ENCODE assay signal across 1 cellular context in the genomic region with DNA sequence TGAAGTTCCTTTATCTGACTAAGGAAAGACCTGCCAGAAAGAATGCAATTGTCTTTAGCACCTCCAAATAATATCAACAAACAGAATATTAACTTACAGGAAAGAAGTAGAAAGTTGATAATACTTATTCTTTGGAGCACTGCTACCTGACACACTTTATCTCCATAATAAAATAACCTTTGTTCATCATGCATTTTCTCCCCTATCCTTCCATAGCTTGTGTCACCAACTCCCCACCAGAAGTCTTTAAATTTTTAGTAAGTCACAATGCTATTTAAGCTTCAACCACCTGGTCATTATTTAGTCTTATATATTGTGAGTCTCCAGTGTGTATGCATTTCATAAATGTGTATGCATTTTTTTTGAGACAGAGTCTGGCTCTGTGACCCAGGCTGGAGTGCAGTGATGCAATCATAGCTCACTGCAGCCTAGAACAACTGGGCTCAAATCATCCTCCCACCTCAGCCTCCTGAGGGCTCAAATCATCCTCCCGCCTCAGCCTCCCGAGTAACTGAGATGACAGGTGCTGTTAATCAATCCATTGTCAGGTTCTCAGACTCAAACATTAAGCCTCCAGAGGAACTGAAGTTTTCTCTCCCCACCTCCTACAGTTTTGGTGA.
TF ChIP-seq lines count a peak whose summit lies in the region.

No MANE protein-coding gene starts in this region.

TF ChIP-seq in K562, 482 proteins besides CTCF, POLR2A, EP300 and RAD21:
- no peak for TF ChIP-seq U2AF1 (optimal IDR thresholded peaks at IDR 0.05; ENCODE audit: low read depth, low read length)
- no peak for TF ChIP-seq EP400 (IDR thresholded peaks at IDR 0.05)
- no peak for TF ChIP-seq ZNF717 (CRISPR knock-in tag; IDR thresholded peaks at IDR 0.05)
- TF ChIP-seq CCNT2 (IDR thresholded peaks at IDR 0.05; ENCODE audit: borderline replicate concordance, extremely low read depth, insufficient read length, low read depth, low read length) = no peak
- TF ChIP-seq MEIS2 (IDR thresholded peaks at IDR 0.05; ENCODE audit: partially characterized antibody) = peak; percentile 86
- TF ChIP-seq ZBTB17 (CRISPR knock-in tag; IDR thresholded peaks at IDR 0.05) = no peak
- TF ChIP-seq, protein P1, sequence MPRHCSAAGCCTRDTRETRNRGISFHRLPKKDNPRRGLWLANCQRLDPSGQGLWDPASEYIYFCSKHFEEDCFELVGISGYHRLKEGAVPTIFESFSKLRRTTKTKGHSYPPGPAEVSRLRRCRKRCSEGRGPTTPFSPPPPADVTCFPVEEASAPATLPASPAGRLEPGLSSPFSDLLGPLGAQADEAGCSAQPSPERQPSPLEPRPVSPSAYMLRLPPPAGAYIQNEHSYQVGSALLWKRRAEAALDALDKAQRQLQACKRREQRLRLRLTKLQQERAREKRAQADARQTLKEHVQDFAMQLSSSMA (CRISPR knock-in tag; IDR thresholded peaks at IDR 0.05) = no peak
- TF ChIP-seq, protein P2, sequence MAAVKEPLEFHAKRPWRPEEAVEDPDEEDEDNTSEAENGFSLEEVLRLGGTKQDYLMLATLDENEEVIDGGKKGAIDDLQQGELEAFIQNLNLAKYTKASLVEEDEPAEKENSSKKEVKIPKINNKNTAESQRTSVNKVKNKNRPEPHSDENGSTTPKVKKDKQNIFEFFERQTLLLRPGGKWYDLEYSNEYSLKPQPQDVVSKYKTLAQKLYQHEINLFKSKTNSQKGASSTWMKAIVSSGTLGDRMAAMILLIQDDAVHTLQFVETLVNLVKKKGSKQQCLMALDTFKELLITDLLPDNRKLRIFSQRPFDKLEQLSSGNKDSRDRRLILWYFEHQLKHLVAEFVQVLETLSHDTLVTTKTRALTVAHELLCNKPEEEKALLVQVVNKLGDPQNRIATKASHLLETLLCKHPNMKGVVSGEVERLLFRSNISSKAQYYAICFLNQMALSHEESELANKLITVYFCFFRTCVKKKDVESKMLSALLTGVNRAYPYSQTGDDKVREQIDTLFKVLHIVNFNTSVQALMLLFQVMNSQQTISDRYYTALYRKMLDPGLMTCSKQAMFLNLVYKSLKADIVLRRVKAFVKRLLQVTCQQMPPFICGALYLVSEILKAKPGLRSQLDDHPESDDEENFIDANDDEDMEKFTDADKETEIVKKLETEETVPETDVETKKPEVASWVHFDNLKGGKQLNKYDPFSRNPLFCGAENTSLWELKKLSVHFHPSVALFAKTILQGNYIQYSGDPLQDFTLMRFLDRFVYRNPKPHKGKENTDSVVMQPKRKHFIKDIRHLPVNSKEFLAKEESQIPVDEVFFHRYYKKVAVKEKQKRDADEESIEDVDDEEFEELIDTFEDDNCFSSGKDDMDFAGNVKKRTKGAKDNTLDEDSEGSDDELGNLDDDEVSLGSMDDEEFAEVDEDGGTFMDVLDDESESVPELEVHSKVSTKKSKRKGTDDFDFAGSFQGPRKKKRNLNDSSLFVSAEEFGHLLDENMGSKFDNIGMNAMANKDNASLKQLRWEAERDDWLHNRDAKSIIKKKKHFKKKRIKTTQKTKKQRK (IDR thresholded peaks at IDR 0.05; ENCODE audit: borderline replicate concordance, low read depth, low read length) = no peak
- peak; percentile 52 for TF ChIP-seq RBM25 (IDR thresholded peaks at IDR 0.05; ENCODE audit: low read depth, low read length, severe bottlenecking)
- TF ChIP-seq, protein P3, sequence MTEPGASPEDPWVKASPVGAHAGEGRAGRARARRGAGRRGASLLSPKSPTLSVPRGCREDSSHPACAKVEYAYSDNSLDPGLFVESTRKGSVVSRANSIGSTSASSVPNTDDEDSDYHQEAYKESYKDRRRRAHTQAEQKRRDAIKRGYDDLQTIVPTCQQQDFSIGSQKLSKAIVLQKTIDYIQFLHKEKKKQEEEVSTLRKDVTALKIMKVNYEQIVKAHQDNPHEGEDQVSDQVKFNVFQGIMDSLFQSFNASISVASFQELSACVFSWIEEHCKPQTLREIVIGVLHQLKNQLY (CRISPR knock-in tag; conservative IDR thresholded peaks at IDR 0.05) = no peak
- TF ChIP-seq GABPB1 (CRISPR knock-in tag; IDR thresholded peaks at IDR 0.05) = no peak
- no peak for TF ChIP-seq ZNF212 (CRISPR knock-in tag; IDR thresholded peaks at IDR 0.05)
- TF ChIP-seq, protein P4, sequence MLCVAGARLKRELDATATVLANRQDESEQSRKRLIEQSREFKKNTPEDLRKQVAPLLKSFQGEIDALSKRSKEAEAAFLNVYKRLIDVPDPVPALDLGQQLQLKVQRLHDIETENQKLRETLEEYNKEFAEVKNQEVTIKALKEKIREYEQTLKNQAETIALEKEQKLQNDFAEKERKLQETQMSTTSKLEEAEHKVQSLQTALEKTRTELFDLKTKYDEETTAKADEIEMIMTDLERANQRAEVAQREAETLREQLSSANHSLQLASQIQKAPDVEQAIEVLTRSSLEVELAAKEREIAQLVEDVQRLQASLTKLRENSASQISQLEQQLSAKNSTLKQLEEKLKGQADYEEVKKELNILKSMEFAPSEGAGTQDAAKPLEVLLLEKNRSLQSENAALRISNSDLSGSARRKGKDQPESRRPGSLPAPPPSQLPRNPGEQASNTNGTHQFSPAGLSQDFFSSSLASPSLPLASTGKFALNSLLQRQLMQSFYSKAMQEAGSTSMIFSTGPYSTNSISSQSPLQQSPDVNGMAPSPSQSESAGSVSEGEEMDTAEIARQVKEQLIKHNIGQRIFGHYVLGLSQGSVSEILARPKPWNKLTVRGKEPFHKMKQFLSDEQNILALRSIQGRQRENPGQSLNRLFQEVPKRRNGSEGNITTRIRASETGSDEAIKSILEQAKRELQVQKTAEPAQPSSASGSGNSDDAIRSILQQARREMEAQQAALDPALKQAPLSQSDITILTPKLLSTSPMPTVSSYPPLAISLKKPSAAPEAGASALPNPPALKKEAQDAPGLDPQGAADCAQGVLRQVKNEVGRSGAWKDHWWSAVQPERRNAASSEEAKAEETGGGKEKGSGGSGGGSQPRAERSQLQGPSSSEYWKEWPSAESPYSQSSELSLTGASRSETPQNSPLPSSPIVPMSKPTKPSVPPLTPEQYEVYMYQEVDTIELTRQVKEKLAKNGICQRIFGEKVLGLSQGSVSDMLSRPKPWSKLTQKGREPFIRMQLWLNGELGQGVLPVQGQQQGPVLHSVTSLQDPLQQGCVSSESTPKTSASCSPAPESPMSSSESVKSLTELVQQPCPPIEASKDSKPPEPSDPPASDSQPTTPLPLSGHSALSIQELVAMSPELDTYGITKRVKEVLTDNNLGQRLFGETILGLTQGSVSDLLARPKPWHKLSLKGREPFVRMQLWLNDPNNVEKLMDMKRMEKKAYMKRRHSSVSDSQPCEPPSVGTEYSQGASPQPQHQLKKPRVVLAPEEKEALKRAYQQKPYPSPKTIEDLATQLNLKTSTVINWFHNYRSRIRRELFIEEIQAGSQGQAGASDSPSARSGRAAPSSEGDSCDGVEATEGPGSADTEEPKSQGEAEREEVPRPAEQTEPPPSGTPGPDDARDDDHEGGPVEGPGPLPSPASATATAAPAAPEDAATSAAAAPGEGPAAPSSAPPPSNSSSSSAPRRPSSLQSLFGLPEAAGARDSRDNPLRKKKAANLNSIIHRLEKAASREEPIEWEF (CRISPR knock-in tag; IDR thresholded peaks at IDR 0.05) = no peak
- TF ChIP-seq CBX5 (IDR thresholded peaks at IDR 0.05; ENCODE audit: borderline replicate concordance, low read depth) = no peak
- TF ChIP-seq, protein P5, sequence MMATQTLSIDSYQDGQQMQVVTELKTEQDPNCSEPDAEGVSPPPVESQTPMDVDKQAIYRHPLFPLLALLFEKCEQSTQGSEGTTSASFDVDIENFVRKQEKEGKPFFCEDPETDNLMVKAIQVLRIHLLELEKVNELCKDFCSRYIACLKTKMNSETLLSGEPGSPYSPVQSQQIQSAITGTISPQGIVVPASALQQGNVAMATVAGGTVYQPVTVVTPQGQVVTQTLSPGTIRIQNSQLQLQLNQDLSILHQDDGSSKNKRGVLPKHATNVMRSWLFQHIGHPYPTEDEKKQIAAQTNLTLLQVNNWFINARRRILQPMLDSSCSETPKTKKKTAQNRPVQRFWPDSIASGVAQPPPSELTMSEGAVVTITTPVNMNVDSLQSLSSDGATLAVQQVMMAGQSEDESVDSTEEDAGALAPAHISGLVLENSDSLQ (IDR thresholded peaks at IDR 0.05) = 0 out of 2 replicates have a peak, but pooled peaks have one; percentile 26
- TF ChIP-seq, protein P6, sequence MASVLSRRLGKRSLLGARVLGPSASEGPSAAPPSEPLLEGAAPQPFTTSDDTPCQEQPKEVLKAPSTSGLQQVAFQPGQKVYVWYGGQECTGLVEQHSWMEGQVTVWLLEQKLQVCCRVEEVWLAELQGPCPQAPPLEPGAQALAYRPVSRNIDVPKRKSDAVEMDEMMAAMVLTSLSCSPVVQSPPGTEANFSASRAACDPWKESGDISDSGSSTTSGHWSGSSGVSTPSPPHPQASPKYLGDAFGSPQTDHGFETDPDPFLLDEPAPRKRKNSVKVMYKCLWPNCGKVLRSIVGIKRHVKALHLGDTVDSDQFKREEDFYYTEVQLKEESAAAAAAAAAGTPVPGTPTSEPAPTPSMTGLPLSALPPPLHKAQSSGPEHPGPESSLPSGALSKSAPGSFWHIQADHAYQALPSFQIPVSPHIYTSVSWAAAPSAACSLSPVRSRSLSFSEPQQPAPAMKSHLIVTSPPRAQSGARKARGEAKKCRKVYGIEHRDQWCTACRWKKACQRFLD (CRISPR knock-in tag; IDR thresholded peaks at IDR 0.05) = no peak
- TF ChIP-seq E2F3 (CRISPR knock-in tag; IDR thresholded peaks at IDR 0.05) = no peak
- no peak for TF ChIP-seq CBFB (CRISPR knock-in tag; IDR thresholded peaks at IDR 0.05)
- TF ChIP-seq CEBPG (CRISPR knock-in tag; IDR thresholded peaks at IDR 0.05) = peak; percentile 76
- peak; percentile 20 to 42; a peak in 1 of 4 replicates for TF ChIP-seq CEBPG (tag; conservative IDR thresholded peaks at IDR 0.05 in 1 of 2, IDR thresholded peaks at IDR 0.05 in 1 of 2)
- no peak for TF ChIP-seq HOXB6 (CRISPR knock-in tag; IDR thresholded peaks at IDR 0.05; ENCODE audit: borderline replicate concordance)
- TF ChIP-seq, protein P7, sequence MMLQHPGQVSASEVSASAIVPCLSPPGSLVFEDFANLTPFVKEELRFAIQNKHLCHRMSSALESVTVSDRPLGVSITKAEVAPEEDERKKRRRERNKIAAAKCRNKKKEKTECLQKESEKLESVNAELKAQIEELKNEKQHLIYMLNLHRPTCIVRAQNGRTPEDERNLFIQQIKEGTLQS (IDR thresholded peaks at IDR 0.05) = peak; percentile 81
- TF ChIP-seq, protein P7 (CRISPR knock-in tag; conservative IDR thresholded peaks at IDR 0.05) = no peak
- no peak for TF ChIP-seq HNRNPH1 (optimal IDR thresholded peaks at IDR 0.05; ENCODE audit: low read depth, low read length)
- TF ChIP-seq, protein P8, sequence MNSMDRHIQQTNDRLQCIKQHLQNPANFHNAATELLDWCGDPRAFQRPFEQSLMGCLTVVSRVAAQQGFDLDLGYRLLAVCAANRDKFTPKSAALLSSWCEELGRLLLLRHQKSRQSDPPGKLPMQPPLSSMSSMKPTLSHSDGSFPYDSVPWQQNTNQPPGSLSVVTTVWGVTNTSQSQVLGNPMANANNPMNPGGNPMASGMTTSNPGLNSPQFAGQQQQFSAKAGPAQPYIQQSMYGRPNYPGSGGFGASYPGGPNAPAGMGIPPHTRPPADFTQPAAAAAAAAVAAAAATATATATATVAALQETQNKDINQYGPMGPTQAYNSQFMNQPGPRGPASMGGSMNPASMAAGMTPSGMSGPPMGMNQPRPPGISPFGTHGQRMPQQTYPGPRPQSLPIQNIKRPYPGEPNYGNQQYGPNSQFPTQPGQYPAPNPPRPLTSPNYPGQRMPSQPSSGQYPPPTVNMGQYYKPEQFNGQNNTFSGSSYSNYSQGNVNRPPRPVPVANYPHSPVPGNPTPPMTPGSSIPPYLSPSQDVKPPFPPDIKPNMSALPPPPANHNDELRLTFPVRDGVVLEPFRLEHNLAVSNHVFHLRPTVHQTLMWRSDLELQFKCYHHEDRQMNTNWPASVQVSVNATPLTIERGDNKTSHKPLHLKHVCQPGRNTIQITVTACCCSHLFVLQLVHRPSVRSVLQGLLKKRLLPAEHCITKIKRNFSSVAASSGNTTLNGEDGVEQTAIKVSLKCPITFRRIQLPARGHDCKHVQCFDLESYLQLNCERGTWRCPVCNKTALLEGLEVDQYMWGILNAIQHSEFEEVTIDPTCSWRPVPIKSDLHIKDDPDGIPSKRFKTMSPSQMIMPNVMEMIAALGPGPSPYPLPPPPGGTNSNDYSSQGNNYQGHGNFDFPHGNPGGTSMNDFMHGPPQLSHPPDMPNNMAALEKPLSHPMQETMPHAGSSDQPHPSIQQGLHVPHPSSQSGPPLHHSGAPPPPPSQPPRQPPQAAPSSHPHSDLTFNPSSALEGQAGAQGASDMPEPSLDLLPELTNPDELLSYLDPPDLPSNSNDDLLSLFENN (IDR thresholded peaks at IDR 0.05; ENCODE audit: low read depth in 2 of 2, low read length in 2 of 2) = no peak
- TF ChIP-seq ZNF324 (CRISPR knock-in tag; IDR thresholded peaks at IDR 0.05) = no peak
- no peak for TF ChIP-seq CBX8 (IDR thresholded peaks at IDR 0.05; ENCODE audit: borderline replicate concordance, extremely low read depth, low read depth, low read length, poor library complexity, severe bottlenecking)
- no peak for TF ChIP-seq ARHGAP35 (IDR thresholded peaks at IDR 0.05; ENCODE audit: partially characterized antibody)
- TF ChIP-seq, protein P9, sequence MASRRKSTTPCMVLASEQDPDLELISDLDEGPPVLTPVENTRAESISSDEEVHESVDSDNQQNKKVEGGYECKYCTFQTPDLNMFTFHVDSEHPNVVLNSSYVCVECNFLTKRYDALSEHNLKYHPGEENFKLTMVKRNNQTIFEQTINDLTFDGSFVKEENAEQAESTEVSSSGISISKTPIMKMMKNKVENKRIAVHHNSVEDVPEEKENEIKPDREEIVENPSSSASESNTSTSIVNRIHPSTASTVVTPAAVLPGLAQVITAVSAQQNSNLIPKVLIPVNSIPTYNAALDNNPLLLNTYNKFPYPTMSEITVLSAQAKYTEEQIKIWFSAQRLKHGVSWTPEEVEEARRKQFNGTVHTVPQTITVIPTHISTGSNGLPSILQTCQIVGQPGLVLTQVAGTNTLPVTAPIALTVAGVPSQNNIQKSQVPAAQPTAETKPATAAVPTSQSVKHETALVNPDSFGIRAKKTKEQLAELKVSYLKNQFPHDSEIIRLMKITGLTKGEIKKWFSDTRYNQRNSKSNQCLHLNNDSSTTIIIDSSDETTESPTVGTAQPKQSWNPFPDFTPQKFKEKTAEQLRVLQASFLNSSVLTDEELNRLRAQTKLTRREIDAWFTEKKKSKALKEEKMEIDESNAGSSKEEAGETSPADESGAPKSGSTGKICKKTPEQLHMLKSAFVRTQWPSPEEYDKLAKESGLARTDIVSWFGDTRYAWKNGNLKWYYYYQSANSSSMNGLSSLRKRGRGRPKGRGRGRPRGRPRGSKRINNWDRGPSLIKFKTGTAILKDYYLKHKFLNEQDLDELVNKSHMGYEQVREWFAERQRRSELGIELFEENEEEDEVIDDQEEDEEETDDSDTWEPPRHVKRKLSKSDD (conservative IDR thresholded peaks at IDR 0.05; ENCODE audit: low read length) = no peak
- peak; percentile 65; the same call in 1 of the 2 replicates for TF ChIP-seq CEBPB (tag; IDR thresholded peaks at IDR 0.05)
